1 cellular context compared by ENCODE assay signal in the genomic region with DNA sequence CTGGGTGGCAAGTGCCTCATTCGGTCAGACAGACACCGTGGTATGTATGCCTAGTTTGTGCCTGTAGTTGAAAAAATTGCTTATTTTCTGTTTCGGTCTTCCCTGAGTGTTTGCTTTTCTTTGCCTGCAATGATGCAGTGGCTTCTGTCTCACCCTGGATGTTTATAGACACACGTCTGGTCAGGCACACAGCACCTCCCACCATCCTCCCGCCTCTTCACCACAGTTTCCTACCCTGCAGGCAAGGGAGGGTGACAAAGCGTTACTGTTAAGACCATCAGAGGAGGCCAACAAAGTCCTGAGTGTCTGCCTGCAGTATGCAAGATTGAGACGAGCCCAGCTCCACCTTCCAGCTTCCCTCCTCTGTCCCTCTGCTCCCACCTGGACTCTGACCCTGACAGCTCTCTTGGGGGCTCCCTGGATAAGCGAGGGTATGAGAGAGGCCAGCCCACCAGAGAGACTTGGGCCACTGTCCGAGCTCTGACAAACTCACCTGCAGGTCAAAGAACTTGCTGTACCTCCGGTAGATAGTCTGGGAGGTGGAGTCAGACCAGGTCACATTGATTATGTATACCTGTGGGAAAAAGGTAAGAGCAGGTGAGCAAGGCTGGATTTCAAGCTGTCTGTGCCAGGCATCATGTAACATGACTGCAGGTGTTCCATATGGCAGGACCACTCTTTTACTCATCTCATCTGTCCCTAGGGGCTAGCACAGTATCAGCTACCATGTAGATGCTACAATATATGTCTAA.
TF ChIP-seq lines count a peak whose summit lies in the region.

No MANE protein-coding gene starts in this region.

TF ChIP-seq in SK-N-SH treated with all-trans-retinoic acid at 6 μM for 48 hours, 23 proteins besides CTCF, POLR2A, EP300 and RAD21 (continued from another document):
- TF ChIP-seq ISL1 (CRISPR knock-in tag; IDR thresholded peaks at IDR 0.05) (no peak), ZC3H10 (CRISPR knock-in tag; IDR thresholded peaks at IDR 0.05) (no peak)
